9 cellular contexts compared by ENCODE assay signal in genomic region chr19:7833225-7834156, GRCh38. TPM values are rescaled to one million over a fixed set of nuclear protein-coding genes. Genes with fewer than 3 reads are reported as not detected.
A peak's percentile ranks its signal among the peaks of the same experiment; 100 is the strongest.
DNase-seq lines count a peak whose midpoint lies in the region; ATAC-seq and TF ChIP-seq lines count a peak whose summit lies in the region.
"Had no signal": no experiment of that assay in that cellular context is flagged by ENCODE, and none has a peak within 500 bp of the region (broad histone marks: within the 10 kb centered on the region; RNA-seq: fewer than 3 reads in every experiment).

No MANE protein-coding gene starts in this region.

- no peak overlapping the region for H2BK12ac ChIP-seq in neuronal stem cell (ENCODE audit: low read length)

- H3K79me1 ChIP-seq in neuronal stem cell (ENCODE audit: low read depth, low read length): peaks cover 2% of the 10 kb centered on the region

- H4K91ac ChIP-seq in neuronal stem cell (ENCODE audit: low read depth, low read length, poor library complexity): no peak overlapping the region

- no peak overlapping the region for H3K18ac ChIP-seq in neuronal stem cell (ENCODE audit: low read length)

- no CpG with 5 or more reads among the region's 26 CpGs for WGBS in neuronal stem cell (ENCODE audit: extremely low coverage in 2 of 2, insufficient read length in 2 of 2, insufficient replicate concordance in 1 of 2), 2 donors
- 77% methylated on average over 8 of the region's 26 CpGs; no CpG with 5 or more reads in 1 of the 2 donors for WGBS in gastroesophageal sphincter (ENCODE audit: low coverage in 1 of 2), 2 donors
- 29 to 76% methylated on average over 26 of the region's 26 CpGs for WGBS in sigmoid colon, 2 donors

- no peak overlapping the region for H3K14ac ChIP-seq in neuronal stem cell (ENCODE audit: low read length)

- H3K9ac ChIP-seq in neuronal stem cell (ENCODE audit: low read depth, low read length, poor library complexity): no peak overlapping the region
- H3K9ac ChIP-seq: parathyroid adenoma had no signal

- peaks cover 0 to 2% (median 0%) of the 10 kb centered on the region in 3 experiments for H3K27me3 ChIP-seq in neuronal stem cell (ENCODE audit: control insufficient read depth in 3 of 3, insufficient read depth in 3 of 3, low read depth in 1 of 3, low read length in 3 of 3)
- H3K27me3 ChIP-seq in gastroesophageal sphincter: no peaks in the 10 kb centered on the region
- H3K27me3 ChIP-seq in sigmoid colon: no peaks in the 10 kb centered on the region

- H3K23ac ChIP-seq in neuronal stem cell (ENCODE audit: low read depth, low read length, poor library complexity): peak overlapping the region; percentile 34

- H2BK120ac ChIP-seq in neuronal stem cell (ENCODE audit: low read depth, low read length): no peak overlapping the region

- H2AK5ac ChIP-seq in neuronal stem cell (ENCODE audit: low read depth, low read length): no peak overlapping the region

- H2BK15ac ChIP-seq in neuronal stem cell (ENCODE audit: low read length): no peak overlapping the region

- no peak for TF ChIP-seq EP300 in gastroesophageal sphincter (IDR thresholded peaks at IDR 0.05)
- no peak for TF ChIP-seq EP300 in sigmoid colon (IDR thresholded peaks at IDR 0.05)

- H3K4ac ChIP-seq in neuronal stem cell (ENCODE audit: low read length): no peak overlapping the region

- no peak overlapping the region for H3K4me2 ChIP-seq in neuronal stem cell (ENCODE audit: insufficient read depth, low read length, poor library complexity, severe bottlenecking)

- H3K9me3 ChIP-seq in neuronal stem cell (replicated peaks in 1 of 2; ENCODE audit: control insufficient read depth in 2 of 2, insufficient read depth in 1 of 2, low read depth in 1 of 2, low read length in 2 of 2): no peaks in the 10 kb centered on the region
- H3K9me3 ChIP-seq in gastroesophageal sphincter: no peaks in the 10 kb centered on the region
- H3K9me3 ChIP-seq in sigmoid colon: no peaks in the 10 kb centered on the region

- ATAC-seq in esophagus mucosa (peak; percentile 70), gastroesophageal sphincter (no peak), GM21447 (IDR thresholded peaks at IDR 0.05; ENCODE audit: unreplicated experiment) (no peak)

- peak; percentile 53 for DNase-seq in DMS 273 treated with DMSO at 0.1 percent for 48 hours (lab: John Stamatoyannopoulos, UW)
- peak; percentile 92 for DNase-seq in NCI-H460 (ENCODE audit: extremely low read depth, low read depth)
- no peak for DNase-seq in neuronal stem cell (ENCODE audit: low spot score)
- no peak for DNase-seq in sigmoid colon
- DNase-seq in stimulated activated naive CD4-positive, alpha-beta T cell treated with Interleukin-2 at 50 U/mL for 16 hours (lab: John Stamatoyannopoulos, UW): no peak

- TF ChIP-seq POLR2A in gastroesophageal sphincter (IDR thresholded peaks at IDR 0.05) (no peak), sigmoid colon (IDR thresholded peaks at IDR 0.05) (no peak)

- intact Hi-C loops in sigmoid colon (cut with DNase I): no loop called here

- H4K8ac ChIP-seq in neuronal stem cell (ENCODE audit: low read depth, low read length): peak overlapping the region; percentile 56

- H3K36me3 ChIP-seq in neuronal stem cell (replicated peaks in 1 of 2; ENCODE audit: control insufficient read depth in 2 of 2, insufficient read depth in 2 of 2, low read length in 2 of 2) (no peaks in the 10 kb centered on the region), gastroesophageal sphincter (no peaks in the 10 kb centered on the region), sigmoid colon (no peaks in the 10 kb centered on the region)

- H3K4me3 ChIP-seq in neuronal stem cell (ENCODE audit: low read length in 2 of 2) (no peak overlapping the region), gastroesophageal sphincter (no peak overlapping the region), sigmoid colon (no peak overlapping the region)

- no peak overlapping the region for H2BK5ac ChIP-seq in neuronal stem cell (ENCODE audit: low read length)

- no peak for TF ChIP-seq CTCF in gastroesophageal sphincter (IDR thresholded peaks at IDR 0.05)
- no peak for TF ChIP-seq CTCF in sigmoid colon (IDR thresholded peaks at IDR 0.05)

- no peak overlapping the region for H2AFZ ChIP-seq in neuronal stem cell (ENCODE audit: low read length)
- H2AFZ ChIP-seq: parathyroid adenoma had no signal

- no peak overlapping the region for H3K27ac ChIP-seq in neuronal stem cell (replicated peaks; ENCODE audit: low read length)
- peak overlapping the region in 1 of 4 donors; percentile 5 for H3K27ac ChIP-seq in gastroesophageal sphincter
- peak overlapping the region in 1 of 4 donors; percentile 8 for H3K27ac ChIP-seq in sigmoid colon
- H3K27ac ChIP-seq: parathyroid adenoma had no signal

- H3K4me1 ChIP-seq in neuronal stem cell (ENCODE audit: control insufficient read depth in 2 of 2, insufficient read depth in 1 of 2, low read depth in 1 of 2, low read length in 2 of 2): peaks cover 3 to 5% of the 10 kb centered on the region in 2 donors
- H3K4me1 ChIP-seq in gastroesophageal sphincter: peaks cover 0 to 42% (median 14%) of the 10 kb centered on the region in 3 donors
- peaks cover 0 to 39% (median 32%) of the 10 kb centered on the region in 4 donors for H3K4me1 ChIP-seq in sigmoid colon

RNA-seq across cellular contexts. Expression of gene EVI5L, which starts 3.5 kb away (rescaled TPM):
- 10.9 and 11.2 TPM in 2 replicates for total RNA-seq in NCI-H460 (2014; rRNA removed; shearing (Covaris generic))
- polyA plus RNA-seq in NCI-H460 (2014; cell fraction: nucleus; rRNA removed): 26.3 and 26.6 TPM in 2 replicates
- total RNA-seq in esophagus mucosa (9.6 TPM), gastroesophageal sphincter (10 to 100 TPM; 17.3 to 46.3 (median 22.2) TPM), sigmoid colon (10 to 100 TPM in 3 of 4 donors, 1 to 10 TPM in 1; 8.4 to 18.6 (median 12.5) TPM)
- polyA plus RNA-seq in neuronal stem cell (2013, experiment 1 of 2): 7.4 TPM
- 7.5 TPM for polyA plus RNA-seq in neuronal stem cell (2013, experiment 2 of 2)
- 10 to 100 TPM in 1 of 3 donors, 1 to 10 TPM in 2; 5.3 to 11.4 (median 6.0) TPM for polyA plus RNA-seq in sigmoid colon

RNA-seq across cellular contexts. Expression of gene PRR36, which starts 40.7 kb away (rescaled TPM):
- total RNA-seq in NCI-H460 (2014; rRNA removed; shearing (Covaris generic)): 0.43 TPM in 1 of 2 replicates, not detected in the other
- polyA plus RNA-seq in NCI-H460 (2014; cell fraction: nucleus; rRNA removed): 0.43 TPM in 1 of 2 replicates, not detected in the other
- total RNA-seq in esophagus mucosa (0.04 TPM), gastroesophageal sphincter (not detected), sigmoid colon (not detected)
- 21.9 TPM for polyA plus RNA-seq in neuronal stem cell (2013, experiment 1 of 2)
- polyA plus RNA-seq in neuronal stem cell (2013, experiment 2 of 2): 22.3 TPM
- under 1 TPM in 2 of 3 donors, not detected in 1; under 0.01 to 0.23 TPM for polyA plus RNA-seq in sigmoid colon

RNA-seq across cellular contexts. Expression of gene LRRC8E, which starts 54.8 kb away (rescaled TPM):
- total RNA-seq in NCI-H460 (2014; rRNA removed; shearing (Covaris generic)): 4.6 and 5.2 TPM in 2 replicates
- polyA plus RNA-seq in NCI-H460 (2014; cell fraction: nucleus; rRNA removed): 5.9 and 14.3 TPM in 2 replicates
- 11.6 TPM for total RNA-seq in esophagus mucosa
- polyA plus RNA-seq in neuronal stem cell (2013, experiment 1 of 2): 0.17 TPM
- 0.24 TPM for polyA plus RNA-seq in neuronal stem cell (2013, experiment 2 of 2)
- total RNA-seq in gastroesophageal sphincter: under 1 TPM; 0.13 to 0.32 (median 0.29) TPM
- not detected for total RNA-seq in sigmoid colon
- polyA plus RNA-seq in sigmoid colon: 1 to 10 TPM in 2 of 3 donors, under 1 TPM in 1; 0.23 to 1.2 (median 1.2) TPM

Comparison
In these comparisons a context has a peak if more than half of its experiments do, and no peak if none do; other contexts are left out.
1. DNase-seq: peak in DMS 273 treated with DMSO at 0.1 percent for 48 hours (single experiment) and NCI-H460 (single experiment); none in neuronal stem cell (single experiment), sigmoid colon (single experiment) and stimulated activated naive CD4-positive, alpha-beta T cell treated with Interleukin-2 at 50 U/mL for 16 hours (single experiment).